Comparison of ENCODE assay signal across 1 cellular context in genomic region chr18:56000041-56000440, GRCh38.
TF ChIP-seq lines count a peak whose summit lies in the region.

No MANE protein-coding gene starts in this region.

TF ChIP-seq in IMR-90, 13 proteins besides CTCF, POLR2A, EP300 and RAD21:
- TF ChIP-seq MXI1 (IDR thresholded peaks at IDR 0.05; ENCODE audit: borderline replicate concordance, low read depth, low read length) (no peak), USF2 (IDR thresholded peaks at IDR 0.05; ENCODE audit: low read depth, low read length) (no peak), SMC3 (IDR thresholded peaks at IDR 0.05; ENCODE audit: low read depth, low read length) (no peak), NFE2L2 (IDR thresholded peaks at IDR 0.05; ENCODE audit: low read depth, low read length) (no peak), ELK1 (IDR thresholded peaks at IDR 0.05; ENCODE audit: borderline replicate concordance, low read depth, low read length) (no peak), BHLHE40 (IDR thresholded peaks at IDR 0.05; ENCODE audit: low read depth, low read length) (no peak), MAZ (IDR thresholded peaks at IDR 0.05; ENCODE audit: borderline replicate concordance, low read depth, low read length) (no peak)
